ENCODE assay signal across 1 cellular context in the genomic region with DNA sequence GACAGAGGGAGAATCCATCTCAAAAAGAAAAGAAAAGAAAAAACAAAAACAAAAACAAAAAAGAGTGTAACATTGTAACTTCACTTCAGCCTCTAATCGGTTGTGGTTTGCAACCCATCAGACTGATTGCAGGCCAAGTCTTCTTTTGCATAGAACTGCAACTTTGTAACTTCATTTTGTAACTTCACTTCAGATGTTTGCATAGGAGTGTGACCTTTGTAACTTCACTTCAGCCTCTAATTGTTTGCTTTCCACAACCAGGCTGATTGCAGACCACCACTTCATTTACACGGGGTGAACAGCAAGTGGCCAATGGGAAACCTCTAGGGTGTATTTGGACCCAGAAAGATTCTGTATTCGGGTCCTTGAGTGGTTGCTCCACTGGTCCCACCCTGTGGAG.
TF ChIP-seq lines count a peak whose summit lies in the region.

No MANE protein-coding gene starts in this region.

TF ChIP-seq in HepG2, 621 proteins besides CTCF, POLR2A, EP300 and RAD21 (continued from another document and continues in another):
- TF ChIP-seq, protein P1, sequence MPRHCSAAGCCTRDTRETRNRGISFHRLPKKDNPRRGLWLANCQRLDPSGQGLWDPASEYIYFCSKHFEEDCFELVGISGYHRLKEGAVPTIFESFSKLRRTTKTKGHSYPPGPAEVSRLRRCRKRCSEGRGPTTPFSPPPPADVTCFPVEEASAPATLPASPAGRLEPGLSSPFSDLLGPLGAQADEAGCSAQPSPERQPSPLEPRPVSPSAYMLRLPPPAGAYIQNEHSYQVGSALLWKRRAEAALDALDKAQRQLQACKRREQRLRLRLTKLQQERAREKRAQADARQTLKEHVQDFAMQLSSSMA (CRISPR knock-in tag; IDR thresholded peaks at IDR 0.05): no peak
- TF ChIP-seq ZNF292 (CRISPR knock-in tag; IDR thresholded peaks at IDR 0.05; ENCODE audit: borderline replicate concordance, low read depth) (no peak), RXRA (CRISPR knock-in tag; IDR thresholded peaks at IDR 0.05) (no peak), ZNF720 (CRISPR knock-in tag; IDR thresholded peaks at IDR 0.05) (no peak), ZNF740 (CRISPR knock-in tag; IDR thresholded peaks at IDR 0.05) (no peak), AHR (CRISPR knock-in tag; IDR thresholded peaks at IDR 0.05) (no peak), ZNF367 (CRISPR knock-in tag; IDR thresholded peaks at IDR 0.05; ENCODE audit: borderline replicate concordance) (no peak), MATR3 (CRISPR knock-in tag; IDR thresholded peaks at IDR 0.05) (no peak), GABPB1 (CRISPR knock-in tag; IDR thresholded peaks at IDR 0.05) (no peak), PHF21A (CRISPR knock-in tag; IDR thresholded peaks at IDR 0.05) (no peak), CEBPG (CRISPR knock-in tag; IDR thresholded peaks at IDR 0.05) (peak; percentile 43), FOXA3 (CRISPR knock-in tag; IDR thresholded peaks at IDR 0.05) (peak; percentile 67; the same call in 1 of the 2 replicates), YY1 (IDR thresholded peaks at IDR 0.05; ENCODE audit: insufficient read depth, insufficient replicate concordance, low read depth, low read length) (no peak), ZNF546 (CRISPR knock-in tag; conservative IDR thresholded peaks at IDR 0.05) (no peak), GATAD2A (CRISPR knock-in tag; IDR thresholded peaks at IDR 0.05) (peak; percentile 69), TBX3 (IDR thresholded peaks at IDR 0.05; ENCODE audit: borderline replicate concordance) (no peak), TFAP4 (IDR thresholded peaks at IDR 0.05; ENCODE audit: borderline replicate concordance, low read depth) (no peak), TP53 (CRISPR knock-in tag; conservative IDR thresholded peaks at IDR 0.05) (no peak), KLF15 (CRISPR knock-in tag; IDR thresholded peaks at IDR 0.05; ENCODE audit: borderline replicate concordance) (no peak), ZNF556 (CRISPR knock-in tag; IDR thresholded peaks at IDR 0.05; ENCODE audit: borderline replicate concordance) (no peak), ZBTB7B (CRISPR knock-in tag; IDR thresholded peaks at IDR 0.05) (peak; percentile 48; the same call in 1 of the 2 replicates), NR2F6 (IDR thresholded peaks at IDR 0.05) (0 out of 2 replicates have a peak, but pooled peaks have one; percentile 28), NR2F6 (CRISPR knock-in tag; IDR thresholded peaks at IDR 0.05) (no peak), TEF (CRISPR knock-in tag; IDR thresholded peaks at IDR 0.05) (no peak), TOE1 (CRISPR knock-in tag; IDR thresholded peaks at IDR 0.05) (no peak), ZNF337 (CRISPR knock-in tag; IDR thresholded peaks at IDR 0.05; ENCODE audit: borderline replicate concordance, low read depth) (no peak), TFE3 (CRISPR knock-in tag; IDR thresholded peaks at IDR 0.05) (no peak), ZNF580 (CRISPR knock-in tag; IDR thresholded peaks at IDR 0.05; ENCODE audit: borderline replicate concordance, low read depth) (no peak), ZZZ3 (CRISPR knock-in tag; IDR thresholded peaks at IDR 0.05; ENCODE audit: borderline replicate concordance) (no peak), PITX1 (CRISPR knock-in tag; IDR thresholded peaks at IDR 0.05) (no peak), ZNF264 (CRISPR knock-in tag; IDR thresholded peaks at IDR 0.05) (peak; percentile 45; the same call in 1 of the 2 replicates), ZNF263 (CRISPR knock-in tag; IDR thresholded peaks at IDR 0.05) (no peak), FOXA1 (IDR thresholded peaks at IDR 0.05) (0 out of 2 replicates have a peak, but pooled peaks have one; percentile 19), FOXA1 (CRISPR knock-in tag; IDR thresholded peaks at IDR 0.05) (0 out of 2 replicates have a peak, but pooled peaks have one; percentile 37), ZNF562 (CRISPR knock-in tag; IDR thresholded peaks at IDR 0.05; ENCODE audit: borderline replicate concordance) (no peak), HHEX (CRISPR knock-in tag; IDR thresholded peaks at IDR 0.05) (no peak), FOXK1 (CRISPR knock-in tag; IDR thresholded peaks at IDR 0.05; ENCODE audit: borderline replicate concordance, low read depth) (no peak), ZBTB33 (CRISPR knock-in tag; IDR thresholded peaks at IDR 0.05) (no peak), HIC2 (CRISPR knock-in tag; IDR thresholded peaks at IDR 0.05; ENCODE audit: low read depth) (no peak), HNF4A (CRISPR knock-in tag; IDR thresholded peaks at IDR 0.05) (peak; percentile 82), RAD51 (IDR thresholded peaks at IDR 0.05; ENCODE audit: borderline replicate concordance) (no peak)
- TF ChIP-seq, protein P2, sequence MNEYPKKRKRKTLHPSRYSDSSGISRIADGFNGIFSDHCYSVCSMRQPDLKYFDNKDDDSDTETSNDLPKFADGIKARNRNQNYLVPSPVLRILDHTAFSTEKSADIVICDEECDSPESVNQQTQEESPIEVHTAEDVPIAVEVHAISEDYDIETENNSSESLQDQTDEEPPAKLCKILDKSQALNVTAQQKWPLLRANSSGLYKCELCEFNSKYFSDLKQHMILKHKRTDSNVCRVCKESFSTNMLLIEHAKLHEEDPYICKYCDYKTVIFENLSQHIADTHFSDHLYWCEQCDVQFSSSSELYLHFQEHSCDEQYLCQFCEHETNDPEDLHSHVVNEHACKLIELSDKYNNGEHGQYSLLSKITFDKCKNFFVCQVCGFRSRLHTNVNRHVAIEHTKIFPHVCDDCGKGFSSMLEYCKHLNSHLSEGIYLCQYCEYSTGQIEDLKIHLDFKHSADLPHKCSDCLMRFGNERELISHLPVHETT (CRISPR knock-in tag; conservative IDR thresholded peaks at IDR 0.05): no peak
- TF ChIP-seq, protein P3, sequence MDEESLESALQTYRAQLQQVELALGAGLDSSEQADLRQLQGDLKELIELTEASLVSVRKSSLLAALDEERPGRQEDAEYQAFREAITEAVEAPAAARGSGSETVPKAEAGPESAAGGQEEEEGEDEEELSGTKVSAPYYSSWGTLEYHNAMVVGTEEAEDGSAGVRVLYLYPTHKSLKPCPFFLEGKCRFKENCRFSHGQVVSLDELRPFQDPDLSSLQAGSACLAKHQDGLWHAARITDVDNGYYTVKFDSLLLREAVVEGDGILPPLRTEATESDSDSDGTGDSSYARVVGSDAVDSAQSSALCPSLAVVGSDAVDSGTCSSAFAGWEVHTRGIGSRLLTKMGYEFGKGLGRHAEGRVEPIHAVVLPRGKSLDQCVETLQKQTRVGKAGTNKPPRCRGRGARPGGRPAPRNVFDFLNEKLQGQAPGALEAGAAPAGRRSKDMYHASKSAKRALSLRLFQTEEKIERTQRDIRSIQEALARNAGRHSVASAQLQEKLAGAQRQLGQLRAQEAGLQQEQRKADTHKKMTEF (CRISPR knock-in tag; IDR thresholded peaks at IDR 0.05): no peak
- TF ChIP-seq, protein P4, sequence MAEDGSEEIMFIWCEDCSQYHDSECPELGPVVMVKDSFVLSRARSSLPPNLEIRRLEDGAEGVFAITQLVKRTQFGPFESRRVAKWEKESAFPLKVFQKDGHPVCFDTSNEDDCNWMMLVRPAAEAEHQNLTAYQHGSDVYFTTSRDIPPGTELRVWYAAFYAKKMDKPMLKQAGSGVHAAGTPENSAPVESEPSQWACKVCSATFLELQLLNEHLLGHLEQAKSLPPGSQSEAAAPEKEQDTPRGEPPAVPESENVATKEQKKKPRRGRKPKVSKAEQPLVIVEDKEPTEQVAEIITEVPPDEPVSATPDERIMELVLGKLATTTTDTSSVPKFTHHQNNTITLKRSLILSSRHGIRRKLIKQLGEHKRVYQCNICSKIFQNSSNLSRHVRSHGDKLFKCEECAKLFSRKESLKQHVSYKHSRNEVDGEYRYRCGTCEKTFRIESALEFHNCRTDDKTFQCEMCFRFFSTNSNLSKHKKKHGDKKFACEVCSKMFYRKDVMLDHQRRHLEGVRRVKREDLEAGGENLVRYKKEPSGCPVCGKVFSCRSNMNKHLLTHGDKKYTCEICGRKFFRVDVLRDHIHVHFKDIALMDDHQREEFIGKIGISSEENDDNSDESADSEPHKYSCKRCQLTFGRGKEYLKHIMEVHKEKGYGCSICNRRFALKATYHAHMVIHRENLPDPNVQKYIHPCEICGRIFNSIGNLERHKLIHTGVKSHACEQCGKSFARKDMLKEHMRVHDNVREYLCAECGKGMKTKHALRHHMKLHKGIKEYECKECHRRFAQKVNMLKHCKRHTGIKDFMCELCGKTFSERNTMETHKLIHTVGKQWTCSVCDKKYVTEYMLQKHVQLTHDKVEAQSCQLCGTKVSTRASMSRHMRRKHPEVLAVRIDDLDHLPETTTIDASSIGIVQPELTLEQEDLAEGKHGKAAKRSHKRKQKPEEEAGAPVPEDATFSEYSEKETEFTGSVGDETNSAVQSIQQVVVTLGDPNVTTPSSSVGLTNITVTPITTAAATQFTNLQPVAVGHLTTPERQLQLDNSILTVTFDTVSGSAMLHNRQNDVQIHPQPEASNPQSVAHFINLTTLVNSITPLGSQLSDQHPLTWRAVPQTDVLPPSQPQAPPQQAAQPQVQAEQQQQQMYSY (CRISPR knock-in tag; IDR thresholded peaks at IDR 0.05): no peak
